Comparison of ENCODE assay signal across 8 cellular contexts in genomic region chr2:237291138-237291792, GRCh38.
DNase-seq lines count a peak whose midpoint lies in the region; TF ChIP-seq lines count a peak whose summit lies in the region.

No MANE protein-coding gene starts in this region.

- no peaks in the 10 kb centered on the region for H3K9me3 ChIP-seq in WERI-Rb-1 (ENCODE audit: severe bottlenecking)

- CTCF ChIA-PET in MCF 10A (lab: Yijun Ruan, JAX), result interaction anchor here (0.6 to 1.4 kb wide), 5 partner anchors 63 to 345 kb away, joined by 3 to 4 read pairs (median 4); no protein-coding TSS in a partner anchor

- H3K4me1 Mint-ChIP-seq in MCF 10A (ENCODE audit: insufficient read depth, unreplicated experiment), result peaks cover 40% of the 10 kb centered on the region

- H3K27me3 Mint-ChIP-seq in MCF 10A (ENCODE audit: insufficient read depth, unreplicated experiment), result no peaks in the 10 kb centered on the region

- H3K36me3 ChIP-seq in ACC112 (ENCODE audit: insufficient read depth, low read length), result no peaks in the 10 kb centered on the region
- H3K36me3 ChIP-seq in WERI-Rb-1, result no peaks in the 10 kb centered on the region

- H3K36me3 Mint-ChIP-seq in MCF 10A (ENCODE audit: insufficient read depth, unreplicated experiment), result no peaks in the 10 kb centered on the region

- peak overlapping the region; percentile 63 for H3K4me3 Mint-ChIP-seq in MCF 10A (ENCODE audit: unreplicated experiment)

- BruUV-seq in MCF 10A (replicated peaks; lab: Mats Ljungman, UMichigan), result TSS peak; percentile 73

- DNase-seq in HK-2 (ENCODE audit: unreplicated experiment) (peak; percentile 82), NOMO-1 treated with dmso at 0.1 percent for 144 hours (lab: John Stamatoyannopoulos, UW; ENCODE audit: unreplicated experiment) (peak; percentile 48), MCF 10A (ENCODE audit: unreplicated experiment) (peak; percentile 98), left kidney (ENCODE audit: low read depth, low spot score) (peak; percentile 98), WERI-Rb-1 (no peak), T-helper 9 cell (no peak)
- DNase-seq in stimulated activated CD4-positive, alpha-beta T cell treated with anti-CD3 and anti-CD28 coated beads, Interleukin-1b, Interleukin-23, amount 100 ng/mL, for 48 hours, result peak; percentile 61

- peaks cover 15% of the 10 kb centered on the region for H3K9me3 Mint-ChIP-seq in MCF 10A (ENCODE audit: unreplicated experiment)

- H3K27ac Mint-ChIP-seq in MCF 10A (ENCODE audit: low read depth, unreplicated experiment), result peak overlapping the region; percentile 99

- H3K79me2 ChIP-seq in ACC112 (ENCODE audit: control insufficient read depth, insufficient read depth, low read length, unreplicated experiment), result no peaks in the 10 kb centered on the region

- POLR2A ChIA-PET in MCF 10A (lab: Yijun Ruan, JAX), result interaction anchor here (0.5 to 3.3 kb wide), 21 partner anchors 8 to 599 kb away, joined by 3 to 41 read pairs (median 4); partner anchors contain the start of gene COPS8

- H3K27ac ChIP-seq in ACC112 (ENCODE audit: low read depth, low read length), result peak overlapping the region; percentile 95
- no peak overlapping the region for H3K27ac ChIP-seq in WERI-Rb-1

- H2AFZ ChIP-seq in ACC112 (ENCODE audit: low read length, unreplicated experiment), result peak overlapping the region; percentile 66

- no peaks in the 10 kb centered on the region for H3K27me3 ChIP-seq in ACC112 (ENCODE audit: insufficient read depth, low read length)
- H3K27me3 ChIP-seq in WERI-Rb-1 (ENCODE audit: insufficient read depth, low read depth, severe bottlenecking), result peaks cover 66% of the 10 kb centered on the region

- peaks cover 38% of the 10 kb centered on the region for H3K4me1 ChIP-seq in ACC112 (ENCODE audit: control insufficient read depth, insufficient read depth, low read length, unreplicated experiment)

- intact Hi-C loops in MCF 10A (cut with micrococcal nuclease), result loop anchor here (10.0 kb wide), 1 partner anchor 196 kb away; no protein-coding TSS in a partner anchor

- H3K4me3 ChIP-seq in ACC112 (ENCODE audit: low read depth, low read length) (peak overlapping the region; percentile 18; the same call in 1 of the 2 replicates), WERI-Rb-1 (ENCODE audit: low read depth, low read length) (no peak overlapping the region)

- TF ChIP-seq CTCF in MCF 10A (IDR thresholded peaks at IDR 0.05; ENCODE audit: unreplicated experiment) (no peak), WERI-Rb-1 (IDR thresholded peaks at IDR 0.05; ENCODE audit: low read depth, low read length) (no peak)

Comparison
In these comparisons a context has a peak if more than half of its experiments do, and no peak if none do; other contexts are left out.
1. DNase-seq: peak in HK-2 (single experiment), NOMO-1 treated with dmso at 0.1 percent for 144 hours (single experiment), MCF 10A (single experiment), left kidney (single experiment) and stimulated activated CD4-positive, alpha-beta T cell treated with anti-CD3 and anti-CD28 coated beads, Interleukin-1b, Interleukin-23, amount 100 ng/mL, for 48 hours (single experiment); none in WERI-Rb-1 (single experiment) and T-helper 9 cell (single experiment).